3 cellular contexts compared by ENCODE assay signal in the genomic region with DNA sequence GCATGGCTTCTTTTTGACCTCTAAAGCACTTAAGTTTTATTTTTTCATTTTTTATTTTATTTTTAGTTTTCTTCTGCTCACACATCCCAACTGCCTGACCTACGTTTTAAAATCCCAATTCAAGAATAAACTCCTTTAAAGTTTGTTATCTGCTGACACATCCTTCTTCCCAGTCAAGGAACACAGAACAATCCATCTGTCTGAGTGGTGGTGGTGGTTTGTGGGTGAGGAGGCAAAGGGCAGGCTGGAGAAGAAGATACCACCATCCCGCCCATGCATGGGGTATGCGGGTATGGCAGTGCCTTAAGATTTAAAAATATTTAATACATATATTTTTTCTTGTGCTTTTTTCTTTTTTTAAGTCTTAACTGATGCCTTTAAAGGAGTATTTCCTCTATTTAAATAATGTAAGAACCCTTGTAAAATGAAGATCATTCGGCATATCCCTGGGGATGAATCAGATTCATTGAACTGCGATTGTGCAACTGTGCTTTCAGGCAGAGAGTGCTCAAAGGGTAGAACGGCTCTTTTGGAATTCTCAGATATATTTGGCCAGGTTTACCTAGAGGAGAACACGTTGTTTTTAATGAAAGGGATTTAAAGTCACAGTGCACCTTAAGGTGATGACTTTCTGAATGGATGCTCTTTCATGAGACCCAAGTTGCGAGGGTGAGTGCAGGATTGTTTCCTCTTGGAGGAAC.
TF ChIP-seq lines count a peak whose summit lies in the region.

No MANE protein-coding gene starts in this region.

TF ChIP-seq in IMR-90, 13 proteins besides CTCF, POLR2A, EP300 and RAD21:
- TF ChIP-seq CHD1 (IDR thresholded peaks at IDR 0.05; ENCODE audit: low read depth, low read length) (no peak), CEBPB (IDR thresholded peaks at IDR 0.05; ENCODE audit: low read depth, low read length) (0 out of 2 replicates have a peak, but pooled peaks have one; percentile 26)
TF ChIP-seq in IMR-90: peak in this region for 1.

TF ChIP-seq in K562, 482 proteins besides CTCF, POLR2A, EP300 and RAD21 (continues in another document):
- TF ChIP-seq CBFA2T3 (IDR thresholded peaks at IDR 0.05) (peak; percentile 55), ETV6 (IDR thresholded peaks at IDR 0.05; ENCODE audit: borderline replicate concordance in 1 of 2, low read depth in 2 of 2, low read length in 1 of 2) (no peak), ETV6 (CRISPR knock-in tag; IDR thresholded peaks at IDR 0.05; ENCODE audit: borderline replicate concordance) (no peak), LCOR (CRISPR knock-in tag; IDR thresholded peaks at IDR 0.05) (no peak), XRCC4 (IDR thresholded peaks at IDR 0.05; ENCODE audit: extremely low read depth, insufficient read depth, insufficient read length) (no peak), ZNF778 (CRISPR knock-in tag; IDR thresholded peaks at IDR 0.05) (no peak), SRSF1 (IDR thresholded peaks at IDR 0.05; ENCODE audit: low read depth, low read length) (no peak), CBX1 (IDR thresholded peaks at IDR 0.05; ENCODE audit: low read depth) (no peak), GABPB1 (CRISPR knock-in tag; IDR thresholded peaks at IDR 0.05) (no peak), ARHGAP35 (IDR thresholded peaks at IDR 0.05; ENCODE audit: partially characterized antibody) (no peak), EWSR1 (IDR thresholded peaks at IDR 0.05; ENCODE audit: borderline replicate concordance, low read depth, partially characterized antibody) (no peak)
- TF ChIP-seq, protein P1, sequence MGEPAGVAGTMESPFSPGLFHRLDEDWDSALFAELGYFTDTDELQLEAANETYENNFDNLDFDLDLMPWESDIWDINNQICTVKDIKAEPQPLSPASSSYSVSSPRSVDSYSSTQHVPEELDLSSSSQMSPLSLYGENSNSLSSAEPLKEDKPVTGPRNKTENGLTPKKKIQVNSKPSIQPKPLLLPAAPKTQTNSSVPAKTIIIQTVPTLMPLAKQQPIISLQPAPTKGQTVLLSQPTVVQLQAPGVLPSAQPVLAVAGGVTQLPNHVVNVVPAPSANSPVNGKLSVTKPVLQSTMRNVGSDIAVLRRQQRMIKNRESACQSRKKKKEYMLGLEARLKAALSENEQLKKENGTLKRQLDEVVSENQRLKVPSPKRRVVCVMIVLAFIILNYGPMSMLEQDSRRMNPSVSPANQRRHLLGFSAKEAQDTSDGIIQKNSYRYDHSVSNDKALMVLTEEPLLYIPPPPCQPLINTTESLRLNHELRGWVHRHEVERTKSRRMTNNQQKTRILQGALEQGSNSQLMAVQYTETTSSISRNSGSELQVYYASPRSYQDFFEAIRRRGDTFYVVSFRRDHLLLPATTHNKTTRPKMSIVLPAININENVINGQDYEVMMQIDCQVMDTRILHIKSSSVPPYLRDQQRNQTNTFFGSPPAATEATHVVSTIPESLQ (CRISPR knock-in tag; IDR thresholded peaks at IDR 0.05): no peak
- TF ChIP-seq, protein P2, sequence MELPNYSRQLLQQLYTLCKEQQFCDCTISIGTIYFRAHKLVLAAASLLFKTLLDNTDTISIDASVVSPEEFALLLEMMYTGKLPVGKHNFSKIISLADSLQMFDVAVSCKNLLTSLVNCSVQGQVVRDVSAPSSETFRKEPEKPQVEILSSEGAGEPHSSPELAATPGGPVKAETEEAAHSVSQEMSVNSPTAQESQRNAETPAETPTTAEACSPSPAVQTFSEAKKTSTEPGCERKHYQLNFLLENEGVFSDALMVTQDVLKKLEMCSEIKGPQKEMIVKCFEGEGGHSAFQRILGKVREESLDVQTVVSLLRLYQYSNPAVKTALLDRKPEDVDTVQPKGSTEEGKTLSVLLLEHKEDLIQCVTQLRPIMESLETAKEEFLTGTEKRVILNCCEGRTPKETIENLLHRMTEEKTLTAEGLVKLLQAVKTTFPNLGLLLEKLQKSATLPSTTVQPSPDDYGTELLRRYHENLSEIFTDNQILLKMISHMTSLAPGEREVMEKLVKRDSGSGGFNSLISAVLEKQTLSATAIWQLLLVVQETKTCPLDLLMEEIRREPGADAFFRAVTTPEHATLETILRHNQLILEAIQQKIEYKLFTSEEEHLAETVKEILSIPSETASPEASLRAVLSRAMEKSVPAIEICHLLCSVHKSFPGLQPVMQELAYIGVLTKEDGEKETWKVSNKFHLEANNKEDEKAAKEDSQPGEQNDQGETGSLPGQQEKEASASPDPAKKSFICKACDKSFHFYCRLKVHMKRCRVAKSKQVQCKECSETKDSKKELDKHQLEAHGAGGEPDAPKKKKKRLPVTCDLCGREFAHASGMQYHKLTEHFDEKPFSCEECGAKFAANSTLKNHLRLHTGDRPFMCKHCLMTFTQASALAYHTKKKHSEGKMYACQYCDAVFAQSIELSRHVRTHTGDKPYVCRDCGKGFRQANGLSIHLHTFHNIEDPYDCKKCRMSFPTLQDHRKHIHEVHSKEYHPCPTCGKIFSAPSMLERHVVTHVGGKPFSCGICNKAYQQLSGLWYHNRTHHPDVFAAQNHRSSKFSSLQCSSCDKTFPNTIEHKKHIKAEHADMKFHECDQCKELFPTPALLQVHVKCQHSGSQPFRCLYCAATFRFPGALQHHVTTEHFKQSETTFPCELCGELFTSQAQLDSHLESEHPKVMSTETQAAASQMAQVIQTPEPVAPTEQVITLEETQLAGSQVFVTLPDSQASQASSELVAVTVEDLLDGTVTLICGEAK (IDR thresholded peaks at IDR 0.05): no peak
- TF ChIP-seq, protein P2 (CRISPR knock-in tag; IDR thresholded peaks at IDR 0.05): no peak

TF ChIP-seq in GM23338, 12 proteins besides CTCF, POLR2A, EP300 and RAD21:
- TF ChIP-seq CREB1 (CRISPR knock-in tag; IDR thresholded peaks at IDR 0.05; ENCODE audit: low read depth) (no peak), ZNF331 (CRISPR knock-in tag; IDR thresholded peaks at IDR 0.05; ENCODE audit: low read depth) (no peak), EZH2 (IDR thresholded peaks at IDR 0.05; ENCODE audit: low read depth, unreplicated experiment) (no peak), NANOG (IDR thresholded peaks at IDR 0.05; ENCODE audit: borderline replicate concordance) (no peak), STAT1 (IDR thresholded peaks at IDR 0.05; ENCODE audit: unreplicated experiment) (no peak), ZNF114 (CRISPR knock-in tag; IDR thresholded peaks at IDR 0.05) (no peak), JUNB (IDR thresholded peaks at IDR 0.05; ENCODE audit: unreplicated experiment) (no peak), EZH2phosphoT487 (IDR thresholded peaks at IDR 0.05; ENCODE audit: unreplicated experiment) (no peak), POLR2AphosphoS5 (IDR thresholded peaks at IDR 0.05; ENCODE audit: low read depth) (no peak)
- TF ChIP-seq, protein P3, sequence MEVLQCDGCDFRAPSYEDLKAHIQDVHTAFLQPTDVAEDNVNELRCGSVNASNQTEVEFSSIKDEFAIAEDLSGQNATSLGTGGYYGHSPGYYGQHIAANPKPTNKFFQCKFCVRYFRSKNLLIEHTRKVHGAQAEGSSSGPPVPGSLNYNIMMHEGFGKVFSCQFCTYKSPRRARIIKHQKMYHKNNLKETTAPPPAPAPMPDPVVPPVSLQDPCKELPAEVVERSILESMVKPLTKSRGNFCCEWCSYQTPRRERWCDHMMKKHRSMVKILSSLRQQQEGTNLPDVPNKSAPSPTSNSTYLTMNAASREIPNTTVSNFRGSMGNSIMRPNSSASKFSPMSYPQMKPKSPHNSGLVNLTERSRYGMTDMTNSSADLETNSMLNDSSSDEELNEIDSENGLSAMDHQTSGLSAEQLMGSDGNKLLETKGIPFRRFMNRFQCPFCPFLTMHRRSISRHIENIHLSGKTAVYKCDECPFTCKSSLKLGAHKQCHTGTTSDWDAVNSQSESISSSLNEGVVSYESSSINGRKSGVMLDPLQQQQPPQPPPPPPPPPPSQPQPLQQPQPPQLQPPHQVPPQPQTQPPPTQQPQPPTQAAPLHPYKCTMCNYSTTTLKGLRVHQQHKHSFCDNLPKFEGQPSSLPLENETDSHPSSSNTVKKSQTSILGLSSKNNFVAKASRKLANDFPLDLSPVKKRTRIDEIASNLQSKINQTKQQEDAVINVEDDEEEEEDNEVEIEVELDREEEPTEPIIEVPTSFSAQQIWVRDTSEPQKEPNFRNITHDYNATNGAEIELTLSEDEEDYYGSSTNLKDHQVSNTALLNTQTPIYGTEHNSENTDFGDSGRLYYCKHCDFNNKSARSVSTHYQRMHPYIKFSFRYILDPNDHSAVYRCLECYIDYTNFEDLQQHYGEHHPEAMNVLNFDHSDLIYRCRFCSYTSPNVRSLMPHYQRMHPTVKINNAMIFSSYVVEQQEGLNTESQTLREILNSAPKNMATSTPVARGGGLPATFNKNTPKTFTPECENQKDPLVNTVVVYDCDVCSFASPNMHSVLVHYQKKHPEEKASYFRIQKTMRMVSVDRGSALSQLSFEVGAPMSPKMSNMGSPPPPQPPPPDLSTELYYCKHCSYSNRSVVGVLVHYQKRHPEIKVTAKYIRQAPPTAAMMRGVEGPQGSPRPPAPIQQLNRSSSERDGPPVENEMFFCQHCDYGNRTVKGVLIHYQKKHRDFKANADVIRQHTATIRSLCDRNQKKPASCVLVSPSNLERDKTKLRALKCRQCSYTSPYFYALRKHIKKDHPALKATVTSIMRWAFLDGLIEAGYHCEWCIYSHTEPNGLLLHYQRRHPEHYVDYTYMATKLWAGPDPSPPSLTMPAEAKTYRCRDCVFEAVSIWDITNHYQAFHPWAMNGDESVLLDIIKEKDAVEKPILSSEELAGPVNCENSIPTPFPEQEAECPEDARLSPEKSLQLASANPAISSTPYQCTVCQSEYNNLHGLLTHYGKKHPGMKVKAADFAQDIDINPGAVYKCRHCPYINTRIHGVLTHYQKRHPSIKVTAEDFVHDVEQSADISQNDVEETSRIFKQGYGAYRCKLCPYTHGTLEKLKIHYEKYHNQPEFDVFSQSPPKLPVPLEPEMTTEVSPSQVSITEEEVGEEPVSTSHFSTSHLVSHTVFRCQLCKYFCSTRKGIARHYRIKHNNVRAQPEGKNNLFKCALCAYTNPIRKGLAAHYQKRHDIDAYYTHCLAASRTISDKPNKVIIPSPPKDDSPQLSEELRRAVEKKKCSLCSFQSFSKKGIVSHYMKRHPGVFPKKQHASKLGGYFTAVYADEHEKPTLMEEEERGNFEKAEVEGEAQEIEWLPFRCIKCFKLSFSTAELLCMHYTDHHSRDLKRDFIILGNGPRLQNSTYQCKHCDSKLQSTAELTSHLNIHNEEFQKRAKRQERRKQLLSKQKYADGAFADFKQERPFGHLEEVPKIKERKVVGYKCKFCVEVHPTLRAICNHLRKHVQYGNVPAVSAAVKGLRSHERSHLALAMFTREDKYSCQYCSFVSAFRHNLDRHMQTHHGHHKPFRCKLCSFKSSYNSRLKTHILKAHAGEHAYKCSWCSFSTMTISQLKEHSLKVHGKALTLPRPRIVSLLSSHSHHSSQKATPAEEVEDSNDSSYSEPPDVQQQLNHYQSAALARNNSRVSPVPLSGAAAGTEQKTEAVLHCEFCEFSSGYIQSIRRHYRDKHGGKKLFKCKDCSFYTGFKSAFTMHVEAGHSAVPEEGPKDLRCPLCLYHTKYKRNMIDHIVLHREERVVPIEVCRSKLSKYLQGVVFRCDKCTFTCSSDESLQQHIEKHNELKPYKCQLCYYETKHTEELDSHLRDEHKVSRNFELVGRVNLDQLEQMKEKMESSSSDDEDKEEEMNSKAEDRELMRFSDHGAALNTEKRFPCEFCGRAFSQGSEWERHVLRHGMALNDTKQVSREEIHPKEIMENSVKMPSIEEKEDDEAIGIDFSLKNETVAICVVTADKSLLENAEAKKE (CRISPR knock-in tag; IDR thresholded peaks at IDR 0.05): no peak
- TF ChIP-seq, protein P4, sequence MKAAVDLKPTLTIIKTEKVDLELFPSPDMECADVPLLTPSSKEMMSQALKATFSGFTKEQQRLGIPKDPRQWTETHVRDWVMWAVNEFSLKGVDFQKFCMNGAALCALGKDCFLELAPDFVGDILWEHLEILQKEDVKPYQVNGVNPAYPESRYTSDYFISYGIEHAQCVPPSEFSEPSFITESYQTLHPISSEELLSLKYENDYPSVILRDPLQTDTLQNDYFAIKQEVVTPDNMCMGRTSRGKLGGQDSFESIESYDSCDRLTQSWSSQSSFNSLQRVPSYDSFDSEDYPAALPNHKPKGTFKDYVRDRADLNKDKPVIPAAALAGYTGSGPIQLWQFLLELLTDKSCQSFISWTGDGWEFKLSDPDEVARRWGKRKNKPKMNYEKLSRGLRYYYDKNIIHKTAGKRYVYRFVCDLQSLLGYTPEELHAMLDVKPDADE (IDR thresholded peaks at IDR 0.05): no peak
- TF ChIP-seq, protein P5, sequence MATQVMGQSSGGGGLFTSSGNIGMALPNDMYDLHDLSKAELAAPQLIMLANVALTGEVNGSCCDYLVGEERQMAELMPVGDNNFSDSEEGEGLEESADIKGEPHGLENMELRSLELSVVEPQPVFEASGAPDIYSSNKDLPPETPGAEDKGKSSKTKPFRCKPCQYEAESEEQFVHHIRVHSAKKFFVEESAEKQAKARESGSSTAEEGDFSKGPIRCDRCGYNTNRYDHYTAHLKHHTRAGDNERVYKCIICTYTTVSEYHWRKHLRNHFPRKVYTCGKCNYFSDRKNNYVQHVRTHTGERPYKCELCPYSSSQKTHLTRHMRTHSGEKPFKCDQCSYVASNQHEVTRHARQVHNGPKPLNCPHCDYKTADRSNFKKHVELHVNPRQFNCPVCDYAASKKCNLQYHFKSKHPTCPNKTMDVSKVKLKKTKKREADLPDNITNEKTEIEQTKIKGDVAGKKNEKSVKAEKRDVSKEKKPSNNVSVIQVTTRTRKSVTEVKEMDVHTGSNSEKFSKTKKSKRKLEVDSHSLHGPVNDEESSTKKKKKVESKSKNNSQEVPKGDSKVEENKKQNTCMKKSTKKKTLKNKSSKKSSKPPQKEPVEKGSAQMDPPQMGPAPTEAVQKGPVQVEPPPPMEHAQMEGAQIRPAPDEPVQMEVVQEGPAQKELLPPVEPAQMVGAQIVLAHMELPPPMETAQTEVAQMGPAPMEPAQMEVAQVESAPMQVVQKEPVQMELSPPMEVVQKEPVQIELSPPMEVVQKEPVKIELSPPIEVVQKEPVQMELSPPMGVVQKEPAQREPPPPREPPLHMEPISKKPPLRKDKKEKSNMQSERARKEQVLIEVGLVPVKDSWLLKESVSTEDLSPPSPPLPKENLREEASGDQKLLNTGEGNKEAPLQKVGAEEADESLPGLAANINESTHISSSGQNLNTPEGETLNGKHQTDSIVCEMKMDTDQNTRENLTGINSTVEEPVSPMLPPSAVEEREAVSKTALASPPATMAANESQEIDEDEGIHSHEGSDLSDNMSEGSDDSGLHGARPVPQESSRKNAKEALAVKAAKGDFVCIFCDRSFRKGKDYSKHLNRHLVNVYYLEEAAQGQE (IDR thresholded peaks at IDR 0.05; ENCODE audit: unreplicated experiment): no peak
